10 cellular contexts compared by ENCODE assay signal in genomic region chr22:28810839-28811491, GRCh38. TPM values are rescaled to one million over a fixed set of nuclear protein-coding genes. Genes with fewer than 3 reads are reported as not detected.
DNase-seq lines count a peak whose midpoint lies in the region; ATAC-seq, FAIRE-seq and TF ChIP-seq lines count a peak whose summit lies in the region.
"Had no signal": no experiment of that assay in that cellular context is flagged by ENCODE, and none has a peak within 500 bp of the region (broad histone marks: within the 10 kb centered on the region; RNA-seq: fewer than 3 reads in every experiment).

No MANE protein-coding gene starts in this region.

- no peak for FAIRE-seq in GM12878 (lab: Jason Lieb, UNC)
- no peak for FAIRE-seq in frontal cortex (lab: Jason Lieb, UNC)
- FAIRE-seq: endometrium had no signal

- peak overlapping the region; percentile 73 for H3K4me2 ChIP-seq in GM12878 (ENCODE audit: control insufficient read depth, insufficient read depth)

- H3K4me1 Mint-ChIP-seq in natural killer cell treated with Interleukin-12 subunit alpha and Interleukin-12 subunit beta and Interleukin-15 and Interleukin-18, amount 100 ng/mL, for 72 hours (ENCODE audit: low read depth in 2 of 2), result peaks cover 64 to 72% of the 10 kb centered on the region in 2 donors

- peaks cover 21% of the 10 kb centered on the region for H3K4me1 ChIP-seq in GM12878 (ENCODE audit: control insufficient read depth, insufficient read depth, low read length)

- H3K9me3 ChIP-seq in GM12878 (replicated peaks; ENCODE audit: control insufficient read depth, insufficient read depth, low read length), result no peaks in the 10 kb centered on the region

- no peaks in the 10 kb centered on the region for H4K20me1 ChIP-seq in GM12878 (ENCODE audit: control insufficient read depth, insufficient read depth)

- 66% methylated on average over 12 of the region's 12 CpGs for WGBS in GM12878 (ENCODE audit: insufficient coverage, insufficient replicate concordance, low lambda C conversion rate, missing lambda C conversion rate)

- H3K36me3 ChIP-seq in GM12878 (ENCODE audit: control insufficient read depth in 2 of 2, insufficient read depth in 2 of 2, low read length in 1 of 2), result no peaks in the 10 kb centered on the region

- no peak for TF ChIP-seq CTCF in GM12878 (IDR thresholded peaks at IDR 0.05 in 2 of 3, conservative IDR thresholded peaks at IDR 0.05 in 1 of 3; ENCODE audit: control insufficient read depth in 2 of 3, extremely low read depth in 1 of 3, insufficient read depth in 1 of 3, low read depth in 3 of 3, low read length in 3 of 3)

- SMC1A ChIA-PET in GM12878 (lab: Charles Lee; ENCODE audit: uncharacterized antibody, unreplicated experiment), result interaction anchor here (1.1 to 5.3 kb wide), 10 partner anchors 8 to 245 kb away, joined by 3 to 49 read pairs (median 6); partner anchors contain the start of genes CCDC117 and XBP1

- no peak for TF ChIP-seq EP300 in GM12878 (IDR thresholded peaks at IDR 0.05; ENCODE audit: borderline replicate concordance in 1 of 2, control insufficient read depth in 1 of 2, low read depth in 2 of 2, low read length in 2 of 2)

- H3K27me3 ChIP-seq in GM12878 (replicated peaks in 1 of 2; ENCODE audit: control insufficient read depth in 2 of 2, insufficient read depth in 2 of 2, low read length in 1 of 2), result no peaks in the 10 kb centered on the region

- no peak overlapping the region for H3K4me3 ChIP-seq in GM12878

- no peak overlapping the region for H3K9ac ChIP-seq in GM12878 (ENCODE audit: control insufficient read depth, insufficient read depth, low read length)

- no TSS peak for BruUV-seq in GM12878 (replicated peaks; lab: Mats Ljungman, UMichigan)

- H3K79me2 ChIP-seq in GM12878 (ENCODE audit: control insufficient read depth, insufficient read depth, low read length), result peaks cover 1% of the 10 kb centered on the region; the same call in 1 of the 2 replicates

- peaks cover 17% of the 10 kb centered on the region for H3K36me3 Mint-ChIP-seq in natural killer cell treated with Interleukin-12 subunit alpha and Interleukin-12 subunit beta and Interleukin-15 and Interleukin-18, amount 100 ng/mL, for 72 hours

- CTCF ChIA-PET in GM12878 (lab: Yijun Ruan, JAX), result interaction anchor here (0.7 to 3.3 kb wide), 14 partner anchors 9 to 343 kb away, joined by 3 to 26 read pairs (median 4); partner anchors contain the start of gene XBP1

- H3K27ac Mint-ChIP-seq in natural killer cell treated with Interleukin-12 subunit alpha and Interleukin-12 subunit beta and Interleukin-15 and Interleukin-18, amount 100 ng/mL, for 72 hours, result peak overlapping the region; percentile 98 to 99

- in situ Hi-C loops in GM12878 (cut with MboI), result no loop called here

- DNase-seq in COLO829 (ENCODE audit: low spot score) (peak; percentile 60), NOMO-1 treated with dmso at 0.1 percent for 144 hours (lab: John Stamatoyannopoulos, UW; ENCODE audit: unreplicated experiment) (peak; percentile 76), GM12878 (ENCODE audit: low read depth, low spot score) (no peak), NCI-H524 treated with DMSO at 0.1 percent for 48 hours (lab: John Stamatoyannopoulos, UW) (no peak), frontal cortex (ENCODE audit: low spot score in 2 of 2) (no peak)
- peak; percentile 87 for DNase-seq in natural killer cell treated with Interleukin-12 subunit alpha and Interleukin-12 subunit beta and Interleukin-15 and Interleukin-18, amount 100 ng/mL, for 72 hours (ENCODE audit: low spot score)
- no peak for DNase-seq in activated CD4-positive, CD25-positive, alpha-beta regulatory T cell treated with anti-CD3 and anti-CD28 coated beads, Interleukin-2, amount 50 U/mL, for 72 hours
- DNase-seq: NCI-H2081 had no signal

- peak overlapping the region; percentile 51; the same call in 1 of the 2 replicates for H3K27ac ChIP-seq in GM12878 (ENCODE audit: control insufficient read depth, insufficient read depth)

- RAD21 ChIA-PET in GM12878 (lab: Charles Lee; ENCODE audit: unreplicated experiment), result interaction anchor here (0.7 to 5.3 kb wide), 12 partner anchors 8 to 392 kb away, joined by 3 to 74 read pairs (median 6); partner anchors contain the start of gene XBP1

- ATAC-seq in GM12878, result peak; percentile 34
- ATAC-seq in natural killer cell treated with Interleukin-12 subunit alpha and Interleukin-12 subunit beta and Interleukin-15 and Interleukin-18, amount 100 ng/mL, for 72 hours, result peak; percentile 66 to 76
- no peak for ATAC-seq in HG02610 (IDR thresholded peaks at IDR 0.05; ENCODE audit: unreplicated experiment)

- peak overlapping the region; percentile 89 for H3K4me3 Mint-ChIP-seq in natural killer cell treated with Interleukin-12 subunit alpha and Interleukin-12 subunit beta and Interleukin-15 and Interleukin-18, amount 100 ng/mL, for 72 hours

- H3K9me3 Mint-ChIP-seq in natural killer cell treated with Interleukin-12 subunit alpha and Interleukin-12 subunit beta and Interleukin-15 and Interleukin-18, amount 100 ng/mL, for 72 hours, result no peaks in the 10 kb centered on the region

- TF ChIP-seq POLR2A in GM12878 (IDR thresholded peaks at IDR 0.05; ENCODE audit: low read depth, low read length), result no peak

- TF ChIP-seq RAD21 in GM12878 (IDR thresholded peaks at IDR 0.05; ENCODE audit: insufficient read depth, low read depth, low read length), result no peak

- intact Hi-C loops in GM12878 (cut with micrococcal nuclease; ENCODE audit: unreplicated experiment), result no loop called here

- no peaks in the 10 kb centered on the region for H3K27me3 Mint-ChIP-seq in natural killer cell treated with Interleukin-12 subunit alpha and Interleukin-12 subunit beta and Interleukin-15 and Interleukin-18, amount 100 ng/mL, for 72 hours

- POLR2A ChIA-PET in GM12878 (lab: Charles Lee), result interaction anchor here (0.6 to 6.7 kb wide), 6 partner anchors 10 to 56 kb away, joined by 3 to 78 read pairs (median 4); partner anchors contain the start of gene XBP1

- no peak overlapping the region for H2AFZ ChIP-seq in GM12878 (ENCODE audit: control insufficient read depth, low read depth, low read length)

TF ChIP-seq in GM12878, 131 proteins besides CTCF, POLR2A, EP300 and RAD21:
- no peak for TF ChIP-seq SUPT20H (IDR thresholded peaks at IDR 0.05; ENCODE audit: borderline replicate concordance, control insufficient read depth, low read depth, low read length)
- TF ChIP-seq PAX5 (IDR thresholded peaks at IDR 0.05; ENCODE audit: borderline replicate concordance, low read depth, low read length), result 0 out of 2 replicates have a peak, but pooled peaks have one; percentile 41

RNA-seq across cellular contexts. Expression of gene XBP1, which starts 10.6 kb away (rescaled TPM):
- total RNA-seq in GM12878 (2013; cell fraction: nucleolus; rRNA removed), result 59.0 and 62.3 TPM in 2 replicates
- total RNA-seq in GM12878 (2014; rRNA removed), result 234 and 238 TPM in 2 replicates
- 134 and 138 TPM in 2 replicates for total RNA-seq in GM12878 (2014; rRNA removed; fragmentation: Illumina TruSeq; extraction: Trizol)
- 141 and 149 TPM in 2 replicates for total RNA-seq in GM12878 (2021)
- polyA plus RNA-seq in GM12878 (2011; ENCODE audit: low read depth), result 145 TPM
- polyA plus RNA-seq in GM12878 (2011; rRNA removed), result 93.1 and 96.5 TPM in 2 replicates
- polyA plus RNA-seq in GM12878 (2011; cell fraction: cytosol; rRNA removed), result 81.6 and 104 TPM in 2 replicates
- 46.9 and 50.2 TPM in 2 replicates for polyA plus RNA-seq in GM12878 (2011; cell fraction: nucleus; rRNA removed)
- 156 and 163 TPM in 2 replicates for polyA plus RNA-seq in GM12878 (2012)
- polyA plus RNA-seq in GM12878 (2014; fragmentation: Illumina TruSeq; extraction: Trizol), result 165 and 186 TPM in 2 replicates
- polyA plus RNA-seq in GM12878 (2014; fragmentation: Nextera tagmentation; extraction: Ambion mirVana), result 10 to 100 TPM; 44.5 to 67.3 TPM
- 149 and 183 TPM in 2 replicates for polyA plus RNA-seq in GM12878 (2014; rRNA removed)
- polyA plus RNA-seq in GM12878 (2016; fragmentation: Nextera tagmentation; extraction: Ambion mirVana), result 100 to 1,000 TPM; 276 to 313 TPM
- polyA minus RNA-seq in GM12878 (2011; rRNA and poly(A)+ RNA removed), result 115 and 124 TPM in 2 replicates
- polyA minus RNA-seq in GM12878 (2011; cell fraction: cytosol; rRNA and poly(A)+ RNA removed), result 39.5 and 42.4 TPM in 2 replicates
- polyA minus RNA-seq in GM12878 (2011; cell fraction: nucleus; rRNA and poly(A)+ RNA removed), result 24.5 and 42.6 TPM in 2 replicates
- total RNA-seq in natural killer cell treated with Interleukin-12 subunit alpha and Interleukin-12 subunit beta and Interleukin-15 and Interleukin-18, amount 100 ng/mL, for 72 hours, result 100 to 1,000 TPM; 287 to 560 TPM
- total RNA-seq in frontal cortex, result 45.2 TPM

RNA-seq across cellular contexts. Expression of gene CCDC117, which starts 38.5 kb away (rescaled TPM):
- total RNA-seq in GM12878 (2013; cell fraction: nucleolus; rRNA removed), result 14.8 and 16.4 TPM in 2 replicates
- total RNA-seq in GM12878 (2014; rRNA removed), result 18.0 and 21.2 TPM in 2 replicates
- total RNA-seq in GM12878 (2014; rRNA removed; fragmentation: Illumina TruSeq; extraction: Trizol), result 21.7 TPM in 2 replicates
- 19.5 and 24.2 TPM in 2 replicates for total RNA-seq in GM12878 (2021)
- polyA plus RNA-seq in GM12878 (2011; ENCODE audit: low read depth), result 6.4 TPM
- polyA plus RNA-seq in GM12878 (2011; rRNA removed), result 24.6 and 49.9 TPM in 2 replicates
- polyA plus RNA-seq in GM12878 (2011; cell fraction: cytosol; rRNA removed), result 7.9 and 10.2 TPM in 2 replicates
- polyA plus RNA-seq in GM12878 (2011; cell fraction: nucleus; rRNA removed), result 4.3 and 7.9 TPM in 2 replicates
- polyA plus RNA-seq in GM12878 (2012), result 13.3 TPM in 2 replicates
- 22.2 and 26.1 TPM in 2 replicates for polyA plus RNA-seq in GM12878 (2014; fragmentation: Illumina TruSeq; extraction: Trizol)
- polyA plus RNA-seq in GM12878 (2014; fragmentation: Nextera tagmentation; extraction: Ambion mirVana), result 1 to 10 TPM; 6.3 to 8.3 TPM
- polyA plus RNA-seq in GM12878 (2014; rRNA removed), result 11.7 and 12.8 TPM in 2 replicates
- 10 to 100 TPM; 31.7 to 32.2 TPM for polyA plus RNA-seq in GM12878 (2016; fragmentation: Nextera tagmentation; extraction: Ambion mirVana)
- polyA minus RNA-seq in GM12878 (2011; rRNA and poly(A)+ RNA removed), result 10.0 and 12.5 TPM in 2 replicates
- polyA minus RNA-seq in GM12878 (2011; cell fraction: cytosol; rRNA and poly(A)+ RNA removed), result 11.5 and 15.5 TPM in 2 replicates
- 2.4 and 4.3 TPM in 2 replicates for polyA minus RNA-seq in GM12878 (2011; cell fraction: nucleus; rRNA and poly(A)+ RNA removed)
- total RNA-seq in natural killer cell treated with Interleukin-12 subunit alpha and Interleukin-12 subunit beta and Interleukin-15 and Interleukin-18, amount 100 ng/mL, for 72 hours, result 10 to 100 TPM; 35.3 to 43.4 TPM
- total RNA-seq in frontal cortex, result 27.3 TPM

Comparison
In these comparisons a context has a peak if more than half of its experiments do, and no peak if none do; other contexts are left out.
1. DNase-seq: peak in COLO829 (single experiment), NOMO-1 treated with dmso at 0.1 percent for 144 hours (single experiment) and natural killer cell treated with Interleukin-12 subunit alpha and Interleukin-12 subunit beta and Interleukin-15 and Interleukin-18, amount 100 ng/mL, for 72 hours (single experiment); none in GM12878 (single experiment), NCI-H524 treated with DMSO at 0.1 percent for 48 hours (single experiment), activated CD4-positive, CD25-positive, alpha-beta regulatory T cell treated with anti-CD3 and anti-CD28 coated beads, Interleukin-2, amount 50 U/mL, for 72 hours (single experiment) and frontal cortex (0 of 2).